ENCODE assay signal across 1 cellular context in genomic region chr11:86124251-86125233, GRCh38.
TF ChIP-seq lines count a peak whose summit lies in the region.

No MANE protein-coding gene starts in this region.

TF ChIP-seq in HepG2, 621 proteins besides CTCF, POLR2A, EP300 and RAD21 (continued from another document and continues in another):
- TF ChIP-seq ARID5B (CRISPR knock-in tag; IDR thresholded peaks at IDR 0.05) (peak; percentile 67; the same call in 1 of the 2 replicates), SOX5 (CRISPR knock-in tag; IDR thresholded peaks at IDR 0.05; ENCODE audit: borderline replicate concordance) (peak; percentile 49; the same call in 1 of the 2 replicates), ZFP1 (CRISPR knock-in tag; IDR thresholded peaks at IDR 0.05) (no peak), HMG20B (CRISPR knock-in tag; conservative IDR thresholded peaks at IDR 0.05) (0 out of 2 replicates have a peak, but pooled peaks have one; percentile 11), MLXIP (CRISPR knock-in tag; IDR thresholded peaks at IDR 0.05; ENCODE audit: borderline replicate concordance) (no peak), BCL6 (CRISPR knock-in tag; IDR thresholded peaks at IDR 0.05) (peak; percentile 97), SRSF4 (IDR thresholded peaks at IDR 0.05; ENCODE audit: low read depth, low read length, poor library complexity, severe bottlenecking) (no peak), DR1 (CRISPR knock-in tag; IDR thresholded peaks at IDR 0.05) (0 out of 2 replicates have a peak, but pooled peaks have one; percentile 37), FOXJ3 (CRISPR knock-in tag; IDR thresholded peaks at IDR 0.05; ENCODE audit: borderline replicate concordance) (peak; percentile 58; the same call in 1 of the 2 replicates), ZBTB26 (CRISPR knock-in tag; IDR thresholded peaks at IDR 0.05; ENCODE audit: borderline replicate concordance) (no peak), FOXP1 (IDR thresholded peaks at IDR 0.05) (no peak), FOXP1 (CRISPR knock-in tag; IDR thresholded peaks at IDR 0.05) (peak; percentile 51; the same call in 1 of the 2 replicates), HNF1A (IDR thresholded peaks at IDR 0.05; ENCODE audit: low read depth) (no peak), HNF1A (CRISPR knock-in tag; IDR thresholded peaks at IDR 0.05; ENCODE audit: borderline replicate concordance) (peak; percentile 49; the same call in 1 of the 2 replicates), GFI1 (CRISPR knock-in tag; IDR thresholded peaks at IDR 0.05; ENCODE audit: borderline replicate concordance) (peak; percentile 51; the same call in 1 of the 2 replicates), ZBTB7A (CRISPR knock-in tag; IDR thresholded peaks at IDR 0.05) (no peak), RARA (CRISPR knock-in tag; IDR thresholded peaks at IDR 0.05) (0 out of 2 replicates have a peak, but pooled peaks have one; percentile 6), ZNF205 (CRISPR knock-in tag; IDR thresholded peaks at IDR 0.05) (peak; percentile 99), MED1 (CRISPR knock-in tag; IDR thresholded peaks at IDR 0.05) (0 out of 2 replicates have a peak, but pooled peaks have one; percentile 34), CREB1 (IDR thresholded peaks at IDR 0.05) (no peak), CREB1 (CRISPR knock-in tag; IDR thresholded peaks at IDR 0.05) (0 out of 2 replicates have a peak, but pooled peaks have one; percentile 27), SOX6 (IDR thresholded peaks at IDR 0.05) (no peak), SOX6 (CRISPR knock-in tag; IDR thresholded peaks at IDR 0.05) (peak; percentile 86), ISL2 (CRISPR knock-in tag; IDR thresholded peaks at IDR 0.05) (peak; percentile 72), FLYWCH1 (CRISPR knock-in tag; IDR thresholded peaks at IDR 0.05) (no peak), ZBTB20 (CRISPR knock-in tag; IDR thresholded peaks at IDR 0.05; ENCODE audit: borderline replicate concordance, low read depth) (peak; percentile 70), TEAD3 (CRISPR knock-in tag; optimal IDR thresholded peaks at IDR 0.05; ENCODE audit: borderline replicate concordance) (peak; percentile 30), BRF2 (CRISPR knock-in tag; IDR thresholded peaks at IDR 0.05) (0 out of 2 replicates have a peak, but pooled peaks have one; percentile 29), ERF (CRISPR knock-in tag; IDR thresholded peaks at IDR 0.05) (no peak), ZNF362 (CRISPR knock-in tag; IDR thresholded peaks at IDR 0.05; ENCODE audit: borderline replicate concordance) (peak; percentile 43; the same call in 1 of the 2 replicates), ZNF609 (CRISPR knock-in tag; IDR thresholded peaks at IDR 0.05; ENCODE audit: borderline replicate concordance) (peak; percentile 59; the same call in 1 of the 2 replicates)
